ENCODE assay signal across 13 cellular contexts in the genomic region with DNA sequence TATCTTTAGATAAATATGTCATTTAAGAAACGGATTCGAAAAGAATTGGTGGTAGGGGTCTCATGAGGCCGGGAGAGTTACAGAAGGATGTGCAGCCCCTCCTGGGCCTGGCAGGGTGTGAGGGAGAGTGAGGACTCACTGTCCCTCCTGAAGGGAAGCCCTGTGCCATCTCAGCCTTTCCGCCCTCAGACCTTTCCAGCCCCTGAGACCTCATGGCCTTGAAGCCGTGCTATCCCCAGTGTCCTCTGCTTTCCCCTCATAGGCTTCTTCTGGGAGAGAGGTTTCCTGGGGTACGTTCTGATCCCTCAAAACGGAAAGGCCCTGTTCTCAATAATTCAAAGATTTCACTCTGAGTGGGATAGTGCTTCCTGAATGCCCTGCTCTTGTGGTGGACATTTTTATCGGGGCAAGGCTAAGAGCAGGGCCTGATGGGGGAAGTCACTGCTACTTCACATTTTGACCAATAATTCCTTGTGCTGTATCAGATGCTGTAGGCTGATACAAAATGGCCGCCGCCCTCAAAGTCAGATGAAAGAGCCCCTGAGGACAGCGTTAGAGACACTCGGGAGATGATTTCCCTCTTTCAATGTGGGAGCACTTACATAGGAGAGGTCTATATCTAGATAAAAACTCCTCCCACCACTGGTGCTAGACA. TPM values are rescaled to one million over a fixed set of nuclear protein-coding genes. Genes with fewer than 3 reads are reported as not detected.
DNase-seq lines count a peak whose midpoint lies in the region; ATAC-seq and TF ChIP-seq lines count a peak whose summit lies in the region.
"Had no signal": no experiment of that assay in that cellular context is flagged by ENCODE, and none has a peak within 500 bp of the region (broad histone marks: within the 10 kb centered on the region; RNA-seq: fewer than 3 reads in every experiment).

No MANE protein-coding gene starts in this region.

- no peak overlapping the region for H3K27ac Mint-ChIP-seq in stimulated activated naive CD8-positive, alpha-beta T cell treated with anti-CD3 and anti-CD28 coated beads, Interleukin-15, Interleukin-2, amounts not matched to agents 100 ng/mL and 50 ng/mL, for 24 hours
- H3K27ac Mint-ChIP-seq in stimulated activated naive CD8-positive, alpha-beta T cell treated with anti-CD3 and anti-CD28 coated beads, Interleukin-15, amount 100 ng/mL, for 72 hours, result no peak overlapping the region
- H3K27ac Mint-ChIP-seq in activated CD4-positive, alpha-beta memory T cell treated with anti-CD3 and anti-CD28 coated beads, Interleukin-2, amount 10 ng/mL, durations not matched to agents 7 days and 5 days, result peak overlapping the region; percentile 90

- no peaks in the 10 kb centered on the region for H3K9me3 ChIP-seq in upper lobe of right lung
- H3K9me3 ChIP-seq: breast epithelium, esophagus muscularis mucosa had no signal

- peaks cover 7% of the 10 kb centered on the region for H3K36me3 ChIP-seq in upper lobe of right lung
- H3K36me3 ChIP-seq: breast epithelium, esophagus muscularis mucosa had no signal

- DNase-seq in stimulated activated naive CD8-positive, alpha-beta T cell treated with anti-CD3 and anti-CD28 coated beads, Interleukin-15, amount 100 ng/mL, for 72 hours, result no peak
- DNase-seq in activated CD4-positive, alpha-beta memory T cell treated with anti-CD3 and anti-CD28 coated beads, Interleukin-2, amount 10 ng/mL, durations not matched to agents 7 days and 5 days, result peak; percentile 68
- DNase-seq in left lobe of liver (ENCODE audit: low spot score), result no peak
- DNase-seq in upper lobe of right lung, result no peak
- DNase-seq in iPS-NIHi11 (ENCODE audit: low spot score), result no peak
- DNase-seq: GF-D8, Kasumi-1, SHP77 had no signal

- TF ChIP-seq CTCF in upper lobe of right lung (IDR thresholded peaks at IDR 0.05), result no peak

- POLR2A ChIA-PET in activated CD4-positive, alpha-beta memory T cell treated with anti-CD3 and anti-CD28 coated beads, Interleukin-2, amount 10 ng/mL, durations not matched to agents 7 days and 5 days (lab: Charles Lee), result interaction anchor here (1.2 to 7.9 kb wide), 16 partner anchors 10 to 319 kb away, joined by 3 to 153 read pairs (median 9); a partner anchor contains a TSS

- ATAC-seq in stimulated activated naive CD8-positive, alpha-beta T cell treated with anti-CD3 and anti-CD28 coated beads, Interleukin-15, amount 100 ng/mL, for 72 hours, result no peak
- ATAC-seq in left lobe of liver (peak; percentile 21), upper lobe of right lung (peak; percentile 30), GM19351 (IDR thresholded peaks at IDR 0.05; ENCODE audit: unreplicated experiment) (no peak), GM18519 (IDR thresholded peaks at IDR 0.05; ENCODE audit: low FRiP score, unreplicated experiment) (no peak)

- H3K4me3 Mint-ChIP-seq in stimulated activated naive CD8-positive, alpha-beta T cell treated with anti-CD3 and anti-CD28 coated beads, Interleukin-15, Interleukin-2, amounts not matched to agents 100 ng/mL and 50 ng/mL, for 24 hours, result peak overlapping the region; percentile 49
- no peak overlapping the region for H3K4me3 Mint-ChIP-seq in stimulated activated naive CD8-positive, alpha-beta T cell treated with anti-CD3 and anti-CD28 coated beads, Interleukin-15, amount 100 ng/mL, for 72 hours
- peak overlapping the region; percentile 93 for H3K4me3 Mint-ChIP-seq in activated CD4-positive, alpha-beta memory T cell treated with anti-CD3 and anti-CD28 coated beads, Interleukin-2, amount 10 ng/mL, durations not matched to agents 7 days and 5 days

- peak overlapping the region; percentile 85 for H3K27ac ChIP-seq in upper lobe of right lung
- H3K27ac ChIP-seq: breast epithelium had no signal

- peaks cover 14% of the 10 kb centered on the region for H3K27me3 Mint-ChIP-seq in stimulated activated naive CD8-positive, alpha-beta T cell treated with anti-CD3 and anti-CD28 coated beads, Interleukin-15, Interleukin-2, amounts not matched to agents 100 ng/mL and 50 ng/mL, for 24 hours
- H3K27me3 Mint-ChIP-seq in stimulated activated naive CD8-positive, alpha-beta T cell treated with anti-CD3 and anti-CD28 coated beads, Interleukin-15, amount 100 ng/mL, for 72 hours, result peaks cover 16% of the 10 kb centered on the region
- H3K27me3 Mint-ChIP-seq in activated CD4-positive, alpha-beta memory T cell treated with anti-CD3 and anti-CD28 coated beads, Interleukin-2, amount 10 ng/mL, durations not matched to agents 7 days and 5 days, result no peaks in the 10 kb centered on the region

- H3K4me1 Mint-ChIP-seq in stimulated activated naive CD8-positive, alpha-beta T cell treated with anti-CD3 and anti-CD28 coated beads, Interleukin-15, Interleukin-2, amounts not matched to agents 100 ng/mL and 50 ng/mL, for 24 hours (ENCODE audit: low read depth), result peaks cover 61% of the 10 kb centered on the region
- H3K4me1 Mint-ChIP-seq in stimulated activated naive CD8-positive, alpha-beta T cell treated with anti-CD3 and anti-CD28 coated beads, Interleukin-15, amount 100 ng/mL, for 72 hours, result peaks cover 59% of the 10 kb centered on the region
- H3K4me1 Mint-ChIP-seq in activated CD4-positive, alpha-beta memory T cell treated with anti-CD3 and anti-CD28 coated beads, Interleukin-2, amount 10 ng/mL, durations not matched to agents 7 days and 5 days, result peaks cover 53% of the 10 kb centered on the region

- H3K9me3 Mint-ChIP-seq in stimulated activated naive CD8-positive, alpha-beta T cell treated with anti-CD3 and anti-CD28 coated beads, Interleukin-15, Interleukin-2, amounts not matched to agents 100 ng/mL and 50 ng/mL, for 24 hours, result no peaks in the 10 kb centered on the region
- no peaks in the 10 kb centered on the region for H3K9me3 Mint-ChIP-seq in stimulated activated naive CD8-positive, alpha-beta T cell treated with anti-CD3 and anti-CD28 coated beads, Interleukin-15, amount 100 ng/mL, for 72 hours
- H3K9me3 Mint-ChIP-seq in activated CD4-positive, alpha-beta memory T cell treated with anti-CD3 and anti-CD28 coated beads, Interleukin-2, amount 10 ng/mL, durations not matched to agents 7 days and 5 days, result no peaks in the 10 kb centered on the region

- peak overlapping the region; percentile 55 for H3K4me3 ChIP-seq in upper lobe of right lung

- H3K36me3 Mint-ChIP-seq in stimulated activated naive CD8-positive, alpha-beta T cell treated with anti-CD3 and anti-CD28 coated beads, Interleukin-15, Interleukin-2, amounts not matched to agents 100 ng/mL and 50 ng/mL, for 24 hours (ENCODE audit: low read depth), result no peaks in the 10 kb centered on the region
- H3K36me3 Mint-ChIP-seq in activated CD4-positive, alpha-beta memory T cell treated with anti-CD3 and anti-CD28 coated beads, Interleukin-2, amount 10 ng/mL, durations not matched to agents 7 days and 5 days (ENCODE audit: low read depth), result peaks cover 47% of the 10 kb centered on the region

- CTCF ChIA-PET in activated CD4-positive, alpha-beta memory T cell treated with anti-CD3 and anti-CD28 coated beads, Interleukin-2, amount 10 ng/mL, durations not matched to agents 7 days and 5 days (lab: Charles Lee), result interaction anchor here (0.6 to 5.9 kb wide), 6 partner anchors 13 to 44 kb away, joined by 3 to 53 read pairs (median 14); a partner anchor contains a TSS

- intact Hi-C loops in upper lobe of right lung (cut with DNase I), result no loop called here

- no peaks in the 10 kb centered on the region for H3K27me3 ChIP-seq in upper lobe of right lung
- H3K27me3 ChIP-seq: breast epithelium, esophagus muscularis mucosa had no signal

- H3K4me1 ChIP-seq in upper lobe of right lung, result peaks cover 36% of the 10 kb centered on the region
- H3K4me1 ChIP-seq: breast epithelium had no signal

RNA-seq across cellular contexts. Expression of a gene that starts 1.3 kb away (rescaled TPM):
- total RNA-seq in activated CD4-positive, alpha-beta memory T cell treated with anti-CD3 and anti-CD28 coated beads, Interleukin-2, amount 10 ng/mL, durations not matched to agents 7 days and 5 days, result 100 to 1,000 TPM; 324 to 327 TPM
- total RNA-seq in left lobe of liver (22.7 TPM), upper lobe of right lung (67.6 TPM)

RNA-seq across cellular contexts. Expression of a gene that starts 18.3 kb away (rescaled TPM):
- total RNA-seq in activated CD4-positive, alpha-beta memory T cell treated with anti-CD3 and anti-CD28 coated beads, Interleukin-2, amount 10 ng/mL, durations not matched to agents 7 days and 5 days, result 10 to 100 TPM; 91.9 TPM
- total RNA-seq in left lobe of liver (2.8 TPM), upper lobe of right lung (1.5 TPM)

RNA-seq across cellular contexts. Expression of a gene that starts 24.5 kb away (rescaled TPM):
- total RNA-seq in activated CD4-positive, alpha-beta memory T cell treated with anti-CD3 and anti-CD28 coated beads, Interleukin-2, amount 10 ng/mL, durations not matched to agents 7 days and 5 days, result 10 to 100 TPM; 47.0 to 49.6 TPM
- total RNA-seq in left lobe of liver (406 TPM), upper lobe of right lung (323 TPM)

RNA-seq across cellular contexts. Expression of a gene that starts 31.0 kb away (rescaled TPM):
- not detected for total RNA-seq in activated CD4-positive, alpha-beta memory T cell treated with anti-CD3 and anti-CD28 coated beads, Interleukin-2, amount 10 ng/mL, durations not matched to agents 7 days and 5 days
- total RNA-seq in left lobe of liver, result 1.3 TPM
- 17.1 TPM for total RNA-seq in upper lobe of right lung

RNA-seq across cellular contexts. Expression of a gene that starts 37.6 kb away (rescaled TPM):
- under 1 TPM; 0.18 to 0.68 TPM for total RNA-seq in activated CD4-positive, alpha-beta memory T cell treated with anti-CD3 and anti-CD28 coated beads, Interleukin-2, amount 10 ng/mL, durations not matched to agents 7 days and 5 days
- total RNA-seq in left lobe of liver, result 1.4 TPM
- 9.7 TPM for total RNA-seq in upper lobe of right lung

Comparison
In these comparisons a context has a peak if more than half of its experiments do, and no peak if none do; other contexts are left out.
1. H3K4me3 Mint-ChIP-seq: peak in stimulated activated naive CD8-positive, alpha-beta T cell treated with anti-CD3 and anti-CD28 coated beads, Interleukin-15, Interleukin-2, amounts not matched to agents 100 ng/mL and 50 ng/mL, for 24 hours (single experiment) and activated CD4-positive, alpha-beta memory T cell treated with anti-CD3 and anti-CD28 coated beads, Interleukin-2, amount 10 ng/mL, durations not matched to agents 7 days and 5 days (single experiment); none in stimulated activated naive CD8-positive, alpha-beta T cell treated with anti-CD3 and anti-CD28 coated beads, Interleukin-15, amount 100 ng/mL, for 72 hours (0 of 2).
2. ATAC-seq: peak in left lobe of liver (single experiment) and upper lobe of right lung (single experiment); none in stimulated activated naive CD8-positive, alpha-beta T cell treated with anti-CD3 and anti-CD28 coated beads, Interleukin-15, amount 100 ng/mL, for 72 hours (single experiment), GM19351 (single experiment) and GM18519 (single experiment).
3. RNA of a gene that starts 18.3 kb away (total RNA-seq): 91.9 TPM in activated CD4-positive, alpha-beta memory T cell treated with anti-CD3 and anti-CD28 coated beads, Interleukin-2, amount 10 ng/mL, durations not matched to agents 7 days and 5 days; 2.8 TPM in left lobe of liver (single experiment) and 1.5 TPM in upper lobe of right lung (single experiment); every median in the first group is over 10 times any median in the second.